In the genomic region with DNA sequence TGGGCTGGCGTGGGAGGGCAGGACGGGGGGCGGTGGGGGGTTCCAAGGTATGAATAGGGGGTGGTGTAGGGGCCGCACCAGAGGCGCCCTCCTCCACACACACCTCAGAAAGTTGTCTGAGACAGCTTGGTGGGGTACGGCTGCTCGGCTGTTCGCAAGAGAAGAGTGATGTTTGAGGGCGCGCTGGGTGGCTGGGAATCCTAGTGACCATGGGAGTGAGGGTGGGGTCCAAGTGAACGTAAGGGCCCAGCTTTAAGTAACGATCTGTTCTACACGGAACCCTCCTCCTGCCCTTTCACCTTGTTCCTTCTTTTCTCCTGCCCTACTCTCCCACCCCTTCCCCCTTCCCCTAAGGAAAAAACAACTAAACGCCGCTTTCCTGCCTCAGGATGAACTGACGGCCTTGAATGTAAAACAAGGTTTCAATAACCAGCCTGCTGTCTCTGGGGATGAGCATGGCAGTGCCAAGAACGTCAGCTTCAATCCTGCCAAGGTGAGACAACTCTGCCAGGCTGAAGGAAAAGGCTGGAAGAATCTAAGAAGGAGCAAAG, we compare ENCODE assay signal across 8 cellular contexts. TPM values are rescaled to one million over a fixed set of nuclear protein-coding genes. Genes with fewer than 3 reads are reported as not detected.
DNase-seq lines count a peak whose midpoint lies in the region; ATAC-seq and TF ChIP-seq lines count a peak whose summit lies in the region.

No MANE protein-coding gene starts in this region.

- peak; percentile 14 for DNase-seq in GM03348 (ENCODE audit: low spot score)
- DNase-seq in NB4 (ENCODE audit: low read depth), result no peak
- no peak for DNase-seq in effector memory CD4-positive, alpha-beta T cell
- DNase-seq in naive B cell, result no peak
- no peak for DNase-seq in SIG-M5 (lab: John Stamatoyannopoulos, UW)
- DNase-seq in SIG-M5 treated with dmso at 0.1 percent for 504 hours (lab: John Stamatoyannopoulos, UW; ENCODE audit: unreplicated experiment), result no peak
- no peak for DNase-seq in RKO (ENCODE audit: low spot score)

- H3K4me3 Mint-ChIP-seq in naive B cell, result peak overlapping the region; percentile 87 to 95 (median 91)

- no peaks in the 10 kb centered on the region for H3K9me3 ChIP-seq in effector memory CD4-positive, alpha-beta T cell (ENCODE audit: control insufficient read depth, low read length)

- H3K4me1 Mint-ChIP-seq in naive B cell, result peaks cover 0 to 20% (median 11%) of the 10 kb centered on the region in 3 donors

- H3K36me3 ChIP-seq in effector memory CD4-positive, alpha-beta T cell (ENCODE audit: control insufficient read depth, insufficient read depth, low read length), result peaks cover 26% of the 10 kb centered on the region

- H3K27ac Mint-ChIP-seq in naive B cell, result peak overlapping the region; percentile 70 to 98 (median 94)

- H3K36me3 Mint-ChIP-seq in naive B cell, result peaks cover 0 to 13% of the 10 kb centered on the region in 2 donors

- peaks cover 0 to 2% (median 0%) of the 10 kb centered on the region in 7 donors for H3K9me3 Mint-ChIP-seq in naive B cell

- peak; percentile 15 to 24 for ATAC-seq in naive B cell (ENCODE audit: low read depth in 2 of 2)
- no peak for ATAC-seq in GM19452 (IDR thresholded peaks at IDR 0.05; ENCODE audit: unreplicated experiment)

- TF ChIP-seq CTCF in NB4 (IDR thresholded peaks at IDR 0.05; ENCODE audit: low read depth, low read length), result no peak

- TF ChIP-seq POLR2A in NB4 (IDR thresholded peaks at IDR 0.05; ENCODE audit: extremely low read depth, insufficient read length), result no peak

- H3K27me3 ChIP-seq in effector memory CD4-positive, alpha-beta T cell (replicated peaks; ENCODE audit: control insufficient read depth, insufficient read depth, low read length, poor library complexity, severe bottlenecking), result no peaks in the 10 kb centered on the region

- H3K27ac ChIP-seq in effector memory CD4-positive, alpha-beta T cell (ENCODE audit: insufficient read depth, low read length, poor library complexity, severe bottlenecking), result peak overlapping the region; percentile 91

- H3K4me3 ChIP-seq in NB4 (ENCODE audit: low read depth, low read length), result peak overlapping the region; percentile 71
- peak overlapping the region; percentile 86 for H3K4me3 ChIP-seq in effector memory CD4-positive, alpha-beta T cell (ENCODE audit: insufficient read depth, low read depth, low read length, poor library complexity, severe bottlenecking)

- peaks cover 7% of the 10 kb centered on the region for H3K4me1 ChIP-seq in effector memory CD4-positive, alpha-beta T cell (ENCODE audit: control insufficient read depth, insufficient read depth, low read length, poor library complexity, severe bottlenecking)

- H3K27me3 Mint-ChIP-seq in naive B cell, result no peaks in the 10 kb centered on the region

RNA-seq across cellular contexts. Expression of gene MED12, which starts 0.7 kb away (rescaled TPM):
- 10 to 100 TPM in 2 of 6 donors, 1 to 10 TPM in 4; 7.2 to 20.3 (median 9.0) TPM for polyA plus RNA-seq in naive B cell (ENCODE audit: low read depth in 6 of 6)

RNA-seq across cellular contexts. Expression of gene IL2RG, which starts 7.7 kb away (rescaled TPM):
- 1,000 to 10,000 TPM in 1 of 6 donors, 100 to 1,000 TPM in 5; 789 to 1,133 (median 826) TPM for polyA plus RNA-seq in naive B cell (ENCODE audit: low read depth in 6 of 6)

RNA-seq across cellular contexts. Expression of gene CXorf65, which starts 12.5 kb away (rescaled TPM):
- 1 to 10 TPM in 5 of 6 donors, under 1 TPM in 1; 0.46 to 6.2 (median 2.0) TPM for polyA plus RNA-seq in naive B cell (ENCODE audit: low read depth in 6 of 6)

RNA-seq across cellular contexts. Expression of gene FOXO4, which starts 23.4 kb away (rescaled TPM):
- polyA plus RNA-seq in naive B cell (ENCODE audit: low read depth in 6 of 6), result 1 to 10 TPM; 1.1 to 3.7 (median 2.2) TPM

RNA-seq across cellular contexts. Expression of gene NLGN3, which starts 25.6 kb away (rescaled TPM):
- under 1 TPM in 2 of 6 donors, not detected in 4; 0.09 to 0.35 TPM for polyA plus RNA-seq in naive B cell (ENCODE audit: low read depth in 6 of 6)
